8 cellular contexts compared by ENCODE assay signal in genomic region chr7:4681922-4682620, GRCh38. TPM values are rescaled to one million over a fixed set of nuclear protein-coding genes. Genes with fewer than 3 reads are reported as not detected.
DNase-seq lines count a peak whose midpoint lies in the region; ATAC-seq and TF ChIP-seq lines count a peak whose summit lies in the region.

Gene FOXK1 (plus strand): TSS chr7:4682295. CDS start chr7:4682309, 14 bp downstream.

- no peaks in the 10 kb centered on the region for H3K27me3 ChIP-seq in MG63
- H3K27me3 ChIP-seq in psoas muscle (ENCODE audit: insufficient read depth in 3 of 3, low read length in 2 of 3) = no peaks in the 10 kb centered on the region

- peaks cover 31% of the 10 kb centered on the region for H3K4me1 ChIP-seq in psoas muscle

- H3K36me3 ChIP-seq in MG63 = peaks cover 18% of the 10 kb centered on the region
- no peaks in the 10 kb centered on the region for H3K36me3 ChIP-seq in psoas muscle (ENCODE audit: insufficient read depth in 1 of 2, low read depth in 1 of 2)

- intact Hi-C loops in left cardiac atrium (cut with DNase I) = loop anchor here (2.0 to 5.0 kb wide), 4 partner anchors 35 to 70 kb away; no protein-coding TSS in a partner anchor
- intact Hi-C loops in psoas muscle (cut with DNase I) = loop anchor here (1.0 to 5.0 kb wide), 4 partner anchors 40 to 63 kb away; no protein-coding TSS in a partner anchor

- peak; percentile 82 to 91 for ATAC-seq in left cardiac atrium
- ATAC-seq in psoas muscle = peak; percentile 78 to 89 (median 82)

- H3K9me3 ChIP-seq in MG63 = no peaks in the 10 kb centered on the region
- no peaks in the 10 kb centered on the region for H3K9me3 ChIP-seq in psoas muscle

- WGBS in psoas muscle, 3 donors = 0 to 1% (median 0%) methylated on average over 33 to 115 of the region's 115 CpGs

- DNase-seq in G401 (ENCODE audit: low spot score) (peak; percentile 53), H4 (ENCODE audit: low spot score) (peak; percentile 77), MG63 (peak; percentile 82), T-helper 1 cell (peak; percentile 64 to 84 (median 66)), amniotic epithelial cell (ENCODE audit: low read depth) (peak; percentile 54), left cardiac atrium (peak; percentile 82), psoas muscle (peak; percentile 82 to 88), ureter (ENCODE audit: low spot score) (peak; percentile 77)

- no peak for TF ChIP-seq CTCF in psoas muscle (IDR thresholded peaks at IDR 0.05)

- in situ Hi-C loops in G401 (cut with HindIII; ENCODE audit: low sequenced_read_pairs) = no loop called here

- peak within 1 kb of the TSS; percentile 84 for H3K27ac ChIP-seq in psoas muscle

- H3K4me3 ChIP-seq in MG63 (peak within 1 kb of the TSS; percentile 76), psoas muscle (peak within 1 kb of the TSS; percentile 95)

RNA-seq across cellular contexts. Expression of gene FOXK1, which starts in this region (rescaled TPM):
- 13.4 and 20.8 TPM in 2 replicates for total RNA-seq in G401 (2014; rRNA removed; shearing (Covaris generic))
- 11.9 and 12.8 TPM in 2 replicates for total RNA-seq in H4 (2014; rRNA removed; shearing (Covaris generic))
- total RNA-seq in MG63 (2014; rRNA removed; shearing (Covaris generic); ENCODE audit: low replicate concordance) = 21.8 and 23.9 TPM in 2 replicates
- total RNA-seq in left cardiac atrium (10 to 100 TPM; 17.5 to 22.1 TPM), psoas muscle (10 to 100 TPM; 16.8 to 26.4 (median 21.5) TPM), ureter (40.4 TPM)
- polyA plus RNA-seq in psoas muscle = 1 to 10 TPM; 4.2 to 8.5 (median 8.3) TPM

Comparison
In these comparisons a context has a peak if more than half of its experiments do, and no peak if none do; other contexts are left out.
1. Peak in every context shown above with its lines: DNase-seq, ATAC-seq, H3K4me3 ChIP-seq and H3K27ac ChIP-seq.